20 cellular contexts compared by ENCODE assay signal in genomic region chr15:75095594-75095993, GRCh38.
DNase-seq lines count a peak whose midpoint lies in the region; ATAC-seq, FAIRE-seq and TF ChIP-seq lines count a peak whose summit lies in the region.
"Had no signal": no experiment of that assay in that cellular context is flagged by ENCODE, and none has a peak within 500 bp of the region (broad histone marks: within the 10 kb centered on the region; RNA-seq: fewer than 3 reads in every experiment).

No MANE protein-coding gene starts in this region.

- no peak for TF ChIP-seq CTCF in HepG2 (CRISPR knock-in tag; IDR thresholded peaks at IDR 0.05)
- no peak for TF ChIP-seq CTCF in esophagus squamous epithelium (IDR thresholded peaks at IDR 0.05)

- in situ Hi-C loops in HepG2 (cut with HindIII; ENCODE audit: extremely low pct_ligation_motif_present, low pct_unique_long_range_greater_than_20kb), result no loop called here

- H3K27me3 Mint-ChIP-seq in memory B cell, result peaks cover 9% of the 10 kb centered on the region

- no peak for TF ChIP-seq RAD21 in HepG2 (CRISPR knock-in tag; IDR thresholded peaks at IDR 0.05)

- no peak overlapping the region for H3K4me2 ChIP-seq in HepG2 (ENCODE audit: low read depth, low read length)

- CTCF ChIA-PET in HepG2 (lab: Yijun Ruan, JAX; ENCODE audit: low intra/inter-chr PET ratio, low total read pairs), result interaction anchor here (0.6 kb wide), 1 partner anchor 109 kb away, joined by 3 read pairs; no protein-coding TSS in a partner anchor

- FAIRE-seq in HepG2 (lab: Jason Lieb, UNC), result no peak

- H3K27me3 ChIP-seq in HepG2 (ENCODE audit: control insufficient read depth in 1 of 2, insufficient read depth in 2 of 2, low read length in 2 of 2) (no peaks in the 10 kb centered on the region), esophagus squamous epithelium (no peaks in the 10 kb centered on the region)

- BruUV-seq in HepG2 (replicated peaks; lab: Mats Ljungman, UMichigan), result no TSS peak

- no peak for TF ChIP-seq EP300 in HepG2 (IDR thresholded peaks at IDR 0.05; ENCODE audit: low read depth in 2 of 2, low read length in 2 of 2)
- TF ChIP-seq EP300 in HepG2 (CRISPR knock-in tag; IDR thresholded peaks at IDR 0.05; ENCODE audit: borderline replicate concordance), result no peak

- WGBS in HepG2 (ENCODE audit: low lambda C conversion rate), result 88% methylated on average over 4 of the region's 4 CpGs
- WGBS in esophagus squamous epithelium, 2 donors, result 77% methylated on average over 4 of the region's 4 CpGs

- no peaks in the 10 kb centered on the region for H4K20me1 ChIP-seq in HepG2 (ENCODE audit: insufficient read depth, low read length)

- H3K36me3 ChIP-seq in HepG2 (replicated peaks in 1 of 2; ENCODE audit: control insufficient read depth in 1 of 2, insufficient read depth in 2 of 2, low read length in 2 of 2) (no peaks in the 10 kb centered on the region), esophagus squamous epithelium (no peaks in the 10 kb centered on the region)
- H3K36me3 ChIP-seq: lower lobe of right lung had no signal

- DNase-seq in memory B cell (ENCODE audit: low spot score in 2 of 2) (no peak), HepG2 (ENCODE audit: low spot score) (no peak), esophagus squamous epithelium (lab: John Stamatoyannopoulos, UW) (no peak)
- no peak for DNase-seq in stimulated activated CD4-positive, alpha-beta T cell treated with anti-CD3 and anti-CD28 coated beads, Interleukin-2, amount 100 ng/mL, for 24 hours
- DNase-seq: activated CD4-positive, alpha-beta T cell treated with anti-CD3 and anti-CD28 coated beads for 48 hours; activated T-cell treated with anti-CD3 and anti-CD28 coated beads, Interleukin-2, amount 50 U/mL, for 1 hour; AML-193; DMS 273 treated with DMSO at 0.1 percent for 48 hours; endodermal cell; foreskin fibroblast; lower lobe of right lung; NCI-H187 treated with DMSO at 0.1 percent for 48 hours; retina; Right ventricle myocardium superior had no signal

- no peak overlapping the region for H3K9ac ChIP-seq in HepG2 (ENCODE audit: insufficient read depth, low read depth, low read length)

- POLR2A ChIA-PET in HepG2 (lab: Yijun Ruan, JAX), result no interaction called here

- peak overlapping the region; percentile 2 for H3K4me3 Mint-ChIP-seq in memory B cell
- H3K4me3 Mint-ChIP-seq: endodermal cell; nephron; T-helper 2 cell treated with Interferon-gamma antibody and Interleukin-4, amounts not matched to agents 5 μg/mL and 100 μg/mL, for 36 hours had no signal

- H3K27ac Mint-ChIP-seq in memory B cell, result no peak overlapping the region
- H3K27ac Mint-ChIP-seq: endodermal cell; nephron; T-helper 2 cell treated with Interferon-gamma antibody and Interleukin-4, amounts not matched to agents 5 μg/mL and 100 μg/mL, for 36 hours had no signal

- no peaks in the 10 kb centered on the region for H3K79me2 ChIP-seq in HepG2 (ENCODE audit: insufficient read depth, low read length)

- no peak overlapping the region for H3K27ac ChIP-seq in HepG2 (ENCODE audit: extremely low read length, insufficient read depth, low read length)
- H3K27ac ChIP-seq in esophagus squamous epithelium, result no peak overlapping the region
- H3K27ac ChIP-seq: lower lobe of right lung had no signal

- TF ChIP-seq POLR2A in HepG2 (IDR thresholded peaks at IDR 0.05; ENCODE audit: insufficient read depth in 1 of 2, low read depth in 2 of 2, low read length in 2 of 2) (no peak), esophagus squamous epithelium (IDR thresholded peaks at IDR 0.05) (no peak)

- no peaks in the 10 kb centered on the region for H3K9me3 ChIP-seq in HepG2 (ENCODE audit: low read length)
- no peaks in the 10 kb centered on the region for H3K9me3 ChIP-seq in esophagus squamous epithelium
- H3K9me3 ChIP-seq: lower lobe of right lung had no signal

- no peaks in the 10 kb centered on the region for H3K9me3 Mint-ChIP-seq in memory B cell
- H3K9me3 Mint-ChIP-seq: nephron had no signal

- ATAC-seq in GM18868 (IDR thresholded peaks at IDR 0.05; ENCODE audit: unreplicated experiment), result peak; percentile 58
- peak; percentile 59 for ATAC-seq in GM21723 (IDR thresholded peaks at IDR 0.05; ENCODE audit: unreplicated experiment)
- peak; percentile 31 for ATAC-seq in HG03135 (IDR thresholded peaks at IDR 0.05; ENCODE audit: unreplicated experiment)
- no peak for ATAC-seq in memory B cell (ENCODE audit: low read depth)
- ATAC-seq in HG02852 (IDR thresholded peaks at IDR 0.05; ENCODE audit: unreplicated experiment), result no peak
- no peak for ATAC-seq in HepG2
- ATAC-seq: lower lobe of right lung had no signal

- intact Hi-C loops in HepG2 (cut with micrococcal nuclease; ENCODE audit: unreplicated experiment) (no loop called here), esophagus squamous epithelium (cut with DNase I) (no loop called here)

- H3K4me1 Mint-ChIP-seq in memory B cell, result peaks cover 15% of the 10 kb centered on the region
- H3K4me1 Mint-ChIP-seq: endodermal cell, nephron had no signal

- H3K36me3 Mint-ChIP-seq in memory B cell, result peaks cover 2% of the 10 kb centered on the region

- H3K4me1 ChIP-seq in HepG2 (ENCODE audit: insufficient read depth, low read length), result 0 out of 2 replicates have a peak, but pooled peaks cover 6% of the 10 kb centered on the region
- no peaks in the 10 kb centered on the region for H3K4me1 ChIP-seq in esophagus squamous epithelium
- H3K4me1 ChIP-seq: lower lobe of right lung had no signal

- H2AFZ ChIP-seq in HepG2 (ENCODE audit: low read length), result no peak overlapping the region

- H3K4me3 ChIP-seq in HepG2 (replicated peaks in 1 of 3; ENCODE audit: insufficient read depth in 1 of 3, low read depth in 2 of 3, low read length in 3 of 3) (no peak overlapping the region), esophagus squamous epithelium (no peak overlapping the region)
- H3K4me3 ChIP-seq: lower lobe of right lung had no signal

TF ChIP-seq in HepG2, 621 proteins besides CTCF, POLR2A, EP300 and RAD21 (continues in another document):
- TF ChIP-seq KDM1A (CRISPR knock-in tag; IDR thresholded peaks at IDR 0.05), result no peak
- TF ChIP-seq ZBTB43 (CRISPR knock-in tag; conservative IDR thresholded peaks at IDR 0.05), result no peak
- TF ChIP-seq KLF12 (CRISPR knock-in tag; IDR thresholded peaks at IDR 0.05; ENCODE audit: borderline replicate concordance), result no peak
- no peak for TF ChIP-seq ZMYM2 (CRISPR knock-in tag; IDR thresholded peaks at IDR 0.05)
- no peak for TF ChIP-seq CEBPZ (IDR thresholded peaks at IDR 0.05; ENCODE audit: low read length)
- no peak for TF ChIP-seq MAFK (conservative IDR thresholded peaks at IDR 0.05 in 1 of 2, IDR thresholded peaks at IDR 0.05 in 1 of 2; ENCODE audit: low read length in 2 of 2)
- no peak for TF ChIP-seq ZNF3 (CRISPR knock-in tag; IDR thresholded peaks at IDR 0.05)
- no peak for TF ChIP-seq ZNF441 (CRISPR knock-in tag; IDR thresholded peaks at IDR 0.05; ENCODE audit: borderline replicate concordance)
- TF ChIP-seq TRIM22 (IDR thresholded peaks at IDR 0.05), result no peak
- TF ChIP-seq ZFY (CRISPR knock-in tag; IDR thresholded peaks at IDR 0.05), result no peak
- TF ChIP-seq ZNF34 (CRISPR knock-in tag; IDR thresholded peaks at IDR 0.05; ENCODE audit: borderline replicate concordance), result no peak
- no peak for TF ChIP-seq MAZ (IDR thresholded peaks at IDR 0.05; ENCODE audit: borderline replicate concordance, low read depth, low read length)
- TF ChIP-seq MAZ (CRISPR knock-in tag; IDR thresholded peaks at IDR 0.05; ENCODE audit: low read depth), result no peak
- no peak for TF ChIP-seq YY1 (IDR thresholded peaks at IDR 0.05; ENCODE audit: insufficient read depth, insufficient replicate concordance, low read depth, low read length)

Comparison
In these comparisons a context has a peak if more than half of its experiments do, and no peak if none do; other contexts are left out.
1. ATAC-seq: peak in GM18868 (single experiment), GM21723 (single experiment) and HG03135 (single experiment); none in memory B cell (single experiment), HG02852 (single experiment) and HepG2 (single experiment).